14 cellular contexts compared by ENCODE assay signal in genomic region chr2:45256173-45256866, GRCh38.
A peak's percentile ranks its signal among the peaks of the same experiment; 100 is the strongest.
DNase-seq lines count a peak whose midpoint lies in the region; ATAC-seq and TF ChIP-seq lines count a peak whose summit lies in the region.
"Had no signal": no experiment of that assay in that cellular context is flagged by ENCODE, and none has a peak within 500 bp of the region (broad histone marks: within the 10 kb centered on the region; RNA-seq: fewer than 3 reads in every experiment).

No MANE protein-coding gene starts in this region.

- DNase-seq in MG63 (peak; percentile 72), globus pallidus (ENCODE audit: low spot score) (peak; percentile 63), midbrain (lab: John Stamatoyannopoulos, UW) (peak; percentile 42), thoracic aorta (ENCODE audit: low spot score) (no peak), uterus (no peak)
- DNase-seq in activated effector memory CD4-positive, alpha-beta T cell treated with anti-CD3 and anti-CD28 coated beads, Interleukin-2, amount 50 U/mL, for 16 hours: no peak
- DNase-seq: activated CD4-positive, alpha-beta T cell treated with anti-CD3 and anti-CD28 coated beads, Interleukin-2, amount 10 ng/mL, durations not matched to agents 24 days and 14 days; kidney glomerular epithelial cell; SHP77 treated with DMSO at 0.1 percent for 48 hours; T-helper 9 cell; upper lobe of right lung had no signal

- H3K36me3 ChIP-seq in MG63 (no peaks in the 10 kb centered on the region), thoracic aorta (no peaks in the 10 kb centered on the region), uterus (no peaks in the 10 kb centered on the region)
- H3K36me3 ChIP-seq: HAP-1, upper lobe of right lung had no signal

- H3K4me1 ChIP-seq in thoracic aorta (ENCODE audit: control insufficient read depth in 1 of 2, low read depth in 2 of 2) (peaks cover 34 to 60% of the 10 kb centered on the region in 2 donors), uterus (no peaks in the 10 kb centered on the region)
- H3K4me1 ChIP-seq: HAP-1, upper lobe of right lung had no signal

- no peak for TF ChIP-seq CTCF in thoracic aorta (IDR thresholded peaks at IDR 0.05)
- TF ChIP-seq CTCF in uterus (IDR thresholded peaks at IDR 0.05): no peak

- no peaks in the 10 kb centered on the region for H3K27me3 ChIP-seq in MG63
- H3K27me3 ChIP-seq in thoracic aorta (replicated peaks; ENCODE audit: insufficient read depth): no peaks in the 10 kb centered on the region
- no peaks in the 10 kb centered on the region for H3K27me3 ChIP-seq in uterus
- H3K27me3 ChIP-seq: upper lobe of right lung had no signal

- H3K27ac ChIP-seq in thoracic aorta: peak overlapping the region; percentile 71 to 91
- H3K27ac ChIP-seq in uterus: no peak overlapping the region
- H3K27ac ChIP-seq: upper lobe of right lung had no signal

- H3K9me3 ChIP-seq in MG63: no peaks in the 10 kb centered on the region; the same call in 1 of the 2 replicates
- no peaks in the 10 kb centered on the region for H3K9me3 ChIP-seq in thoracic aorta
- no peaks in the 10 kb centered on the region for H3K9me3 ChIP-seq in uterus
- H3K9me3 ChIP-seq: HAP-1, upper lobe of right lung had no signal

- no peak for TF ChIP-seq POLR2A in uterus (IDR thresholded peaks at IDR 0.05)

- intact Hi-C loops in uterus (cut with DNase I; ENCODE audit: low total_unique reads): no loop called here

- H3K4me3 ChIP-seq in MG63 (no peak overlapping the region), thoracic aorta (no peak overlapping the region), uterus (no peak overlapping the region)
- H3K4me3 ChIP-seq: GM12878, HAP-1, upper lobe of right lung had no signal

- ATAC-seq in thoracic aorta (ENCODE audit: insufficient number of reproducible peaks, low FRiP score, low read depth): peak; percentile 89
- ATAC-seq in GM19395 (IDR thresholded peaks at IDR 0.05; ENCODE audit: unreplicated experiment): no peak
- ATAC-seq: GM12878 had no signal

Comparison
In these comparisons a context has a peak if more than half of its experiments do, and no peak if none do; other contexts are left out.
1. DNase-seq: peak in MG63 (single experiment), globus pallidus (single experiment) and midbrain (single experiment); none in thoracic aorta (single experiment), uterus (0 of 2) and activated effector memory CD4-positive, alpha-beta T cell treated with anti-CD3 and anti-CD28 coated beads, Interleukin-2, amount 50 U/mL, for 16 hours (single experiment).
2. H3K27ac ChIP-seq: peak in thoracic aorta (2 of 2); none in uterus (0 of 2).